In the genomic region with DNA sequence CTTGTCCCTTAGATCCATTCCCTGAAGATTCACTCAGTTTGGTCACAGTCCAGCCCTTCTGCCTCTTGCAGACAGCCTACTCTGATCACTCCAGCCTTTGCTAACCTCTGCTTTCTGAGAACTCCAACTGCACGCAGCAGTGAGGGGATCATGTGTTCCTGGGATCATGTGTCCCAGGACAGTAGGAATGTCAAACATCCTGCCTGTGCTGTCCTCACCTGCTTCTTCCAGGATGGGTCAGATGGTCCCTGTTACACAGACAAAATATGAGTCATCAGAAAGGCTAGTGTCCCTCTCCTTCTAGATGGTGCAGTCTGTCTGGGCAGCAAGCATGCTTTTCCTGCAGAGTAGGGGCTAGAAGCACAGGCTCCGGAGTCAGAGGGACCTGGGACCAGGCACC, we compare ENCODE assay signal across 24 cellular contexts. TPM values are rescaled to one million over a fixed set of nuclear protein-coding genes. Genes with fewer than 3 reads are reported as not detected.
"Had no signal": no experiment of that assay in that cellular context is flagged by ENCODE, and none has a peak within 500 bp of the region (broad histone marks: within the 10 kb centered on the region; RNA-seq: fewer than 3 reads in every experiment).

No MANE protein-coding gene starts in this region.

- H3K4me1 Mint-ChIP-seq: stimulated activated naive B cell treated with anti-CD40 and anti-IgM and Interleukin-4, amounts not matched to agents 10 μg/mL and 1 μg/mL and 100 μg/mL, for 72 hours had no signal

- H3K27me3 ChIP-seq: cardiac muscle cell, pancreas, upper lobe of left lung had no signal

- H3K4me3 Mint-ChIP-seq: activated naive CD4-positive, alpha-beta T cell treated with anti-CD3 and anti-CD28 coated beads for 36 hours; activated T-cell treated with anti-CD3 and anti-CD28 coated beads, Interleukin-2, amount 50 U/mL, for 72 hours; natural killer cell treated with Interleukin-12 subunit alpha and Interleukin-12 subunit beta and Interleukin-15 and Interleukin-18, amount 100 ng/mL, for 72 hours; stimulated activated naive B cell treated with anti-CD40 and anti-IgM and Interleukin-4, amounts not matched to agents 10 μg/mL and 1 μg/mL and 100 μg/mL, for 72 hours; WTC11 had no signal

- H3K27ac ChIP-seq: cardiac muscle cell, neutrophil, pancreas, upper lobe of left lung had no signal

- ATAC-seq: activated T-cell treated with anti-CD3 and anti-CD28 coated beads, Interleukin-2, amount 50 U/mL, for 72 hours; natural killer cell treated with Interleukin-12 subunit alpha and Interleukin-12 subunit beta and Interleukin-15 and Interleukin-18, amount 100 ng/mL, for 72 hours; pancreas; sciatic nerve; SK-N-SH treated with all-trans-retinoic acid at 6 μM for 48 hours; stimulated activated naive B cell treated with anti-CD40 and anti-IgM and Interleukin-4, amounts not matched to agents 10 μg/mL and 1 μg/mL and 100 μg/mL, for 72 hours; WTC11 had no signal

- H3K9me3 ChIP-seq: neutrophil, pancreas, upper lobe of left lung had no signal

- H3K36me3 Mint-ChIP-seq: natural killer cell treated with Interleukin-12 subunit alpha and Interleukin-12 subunit beta and Interleukin-15 and Interleukin-18, amount 100 ng/mL, for 72 hours; stimulated activated naive B cell treated with anti-CD40 and anti-IgM and Interleukin-4, amounts not matched to agents 10 μg/mL and 1 μg/mL and 100 μg/mL, for 72 hours; WTC11 had no signal

- H3K4me2 ChIP-seq: smooth muscle cell had no signal

- H3K27ac Mint-ChIP-seq: activated naive CD4-positive, alpha-beta T cell treated with anti-CD3 and anti-CD28 coated beads for 36 hours; activated T-cell treated with anti-CD3 and anti-CD28 coated beads, Interleukin-2, amount 50 U/mL, for 72 hours; natural killer cell treated with Interleukin-12 subunit alpha and Interleukin-12 subunit beta and Interleukin-15 and Interleukin-18, amount 100 ng/mL, for 72 hours; stimulated activated naive B cell treated with anti-CD40 and anti-IgM and Interleukin-4, amounts not matched to agents 10 μg/mL and 1 μg/mL and 100 μg/mL, for 72 hours; WTC11 had no signal

- H3K4me3 ChIP-seq: cardiac muscle cell, pancreas, smooth muscle cell, upper lobe of left lung had no signal

- H3K9me3 Mint-ChIP-seq: activated naive CD4-positive, alpha-beta T cell treated with anti-CD3 and anti-CD28 coated beads for 36 hours; activated T-cell treated with anti-CD3 and anti-CD28 coated beads, Interleukin-2, amount 50 U/mL, for 72 hours; natural killer cell treated with Interleukin-12 subunit alpha and Interleukin-12 subunit beta and Interleukin-15 and Interleukin-18, amount 100 ng/mL, for 72 hours; stimulated activated naive B cell treated with anti-CD40 and anti-IgM and Interleukin-4, amounts not matched to agents 10 μg/mL and 1 μg/mL and 100 μg/mL, for 72 hours had no signal

- DNase-seq: activated CD4-positive, alpha-beta T cell treated with anti-CD3 and anti-CD28 coated beads, Interleukin-2, amount 50 U/mL, for 48 hours; activated effector memory CD4-positive, alpha-beta T cell treated with Interleukin-2 at 50 U/mL for 16 hours; activated naive CD4-positive, alpha-beta T cell treated with anti-CD3 and anti-CD28 coated beads for 36 hours; activated T-cell treated with anti-CD3 and anti-CD28 coated beads, Interleukin-2, amount 50 U/mL, for 72 hours; amygdala; effector CD4-positive, alpha-beta T cell; erythroblast; foreskin fibroblast; pancreas; stimulated activated CD4-positive, alpha-beta T cell treated with anti-CD3 and anti-CD28 coated beads, Interleukin-2, amount 100 ng/mL, for 48 hours; stimulated activated CD8-positive, alpha-beta memory T cell treated with anti-CD3 and anti-CD28 coated beads, Interleukin-4, amount 100 ng/mL, for 48 hours; stimulated activated naive B cell treated with anti-CD40 and anti-IgM and Interleukin-4, amounts not matched to agents 10 μg/mL and 1 μg/mL and 100 μg/mL, for 72 hours; T1000; upper lobe of left lung had no signal

- H3K4me1 ChIP-seq: pancreas, upper lobe of left lung had no signal

- FAIRE-seq: pancreas had no signal

- H3K36me3 ChIP-seq: cardiac muscle cell, neutrophil, pancreas, upper lobe of left lung had no signal

RNA-seq across cellular contexts. Expression of a gene that starts 20.2 kb away (rescaled TPM):
- total RNA-seq: activated naive CD4-positive, alpha-beta T cell treated with anti-CD3 and anti-CD28 coated beads for 36 hours; activated T-cell treated with anti-CD3 and anti-CD28 coated beads, Interleukin-2, amount 50 U/mL, for 72 hours; fibroblast of lung; natural killer cell treated with Interleukin-12 subunit alpha and Interleukin-12 subunit beta and Interleukin-15 and Interleukin-18, amount 100 ng/mL, for 72 hours; pulmonary artery endothelial cell; T-helper 1 cell treated with Interleukin-12 subunit alpha and Interleukin-12 subunit beta and Interleukin-4 antibody, amounts not matched to agents 30 ng/mL and 1 ng/mL, for 36 hours; upper lobe of left lung had no signal
- polyA plus RNA-seq: fibroblast of lung had no signal
